14 cellular contexts compared by ENCODE assay signal in the genomic region with DNA sequence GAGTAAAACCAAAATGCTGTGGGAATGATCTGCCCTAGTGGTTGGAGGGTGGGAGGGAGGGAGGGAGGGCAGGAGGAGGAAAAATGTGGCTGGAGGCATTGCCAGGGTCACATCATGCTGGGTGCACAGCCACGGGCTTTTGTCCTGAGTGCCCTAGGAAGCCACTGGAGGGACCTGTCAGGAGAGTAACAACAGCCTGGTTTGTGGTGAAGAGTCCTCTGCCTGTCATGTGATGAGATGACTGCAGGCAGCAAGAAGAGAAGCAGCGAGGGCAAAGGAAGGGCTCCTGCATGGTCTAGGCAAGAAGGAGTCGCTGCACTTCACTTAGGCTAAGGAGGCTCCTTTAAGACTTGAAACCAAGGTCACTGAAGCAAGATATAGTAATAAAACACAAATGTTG.
DNase-seq lines count a peak whose midpoint lies in the region; ATAC-seq and TF ChIP-seq lines count a peak whose summit lies in the region.
"Had no signal": no experiment of that assay in that cellular context is flagged by ENCODE, and none has a peak within 500 bp of the region (broad histone marks: within the 10 kb centered on the region; RNA-seq: fewer than 3 reads in every experiment).

No MANE protein-coding gene starts in this region.

- DNase-seq in Right ventricle myocardium superior (no peak), left ventricle myocardium inferior (no peak), right atrium auricular region (ENCODE audit: low spot score) (peak; percentile 53), myocyte (ENCODE audit: low read depth) (peak; percentile 36), KBM-7 (no peak), NCI-H82 treated with DMSO at 0.1 percent for 48 hours (lab: John Stamatoyannopoulos, UW; ENCODE audit: unreplicated experiment) (no peak), tibial nerve (ENCODE audit: low spot score in 2 of 2) (no peak)
- DNase-seq: 8988T; Calu3; CD4-positive, CD25-positive, alpha-beta regulatory T cell; DMS 273 treated with DMSO at 0.1 percent for 48 hours; HCEC 1CT; HFFc6 had no signal

- H3K9me3 ChIP-seq in left ventricle myocardium inferior (replicated peaks): no peaks in the 10 kb centered on the region
- H3K9me3 ChIP-seq in right atrium auricular region: no peaks in the 10 kb centered on the region
- no peaks in the 10 kb centered on the region for H3K9me3 ChIP-seq in tibial nerve
- H3K9me3 ChIP-seq: BLaER1 treated with 17β-estradiol and CSF1 and Interleukin-3, amounts not matched to agents 10 nM and 100 nM had no signal

- no peak overlapping the region for H3K27ac ChIP-seq in left ventricle myocardium inferior (replicated peaks)
- no peak overlapping the region for H3K27ac ChIP-seq in right atrium auricular region
- H3K27ac ChIP-seq in tibial nerve: no peak overlapping the region
- H3K27ac ChIP-seq: BLaER1 treated with 17β-estradiol and CSF1 and Interleukin-3, amounts not matched to agents 10 nM and 100 nM had no signal

- intact Hi-C loops in Right ventricle myocardium superior (cut with DNase I) (no loop called here), left ventricle myocardium inferior (cut with micrococcal nuclease) (no loop called here)

- no peak for TF ChIP-seq CTCF in left ventricle myocardium inferior (IDR thresholded peaks at IDR 0.05; ENCODE audit: borderline replicate concordance)
- TF ChIP-seq CTCF in right atrium auricular region (IDR thresholded peaks at IDR 0.05): no peak
- TF ChIP-seq CTCF in tibial nerve (IDR thresholded peaks at IDR 0.05): no peak

- 71 to 74% methylated on average over 3 of the region's 3 CpGs for WGBS in tibial nerve, 2 donors

- H3K4me3 ChIP-seq in left ventricle myocardium inferior (no peak overlapping the region), right atrium auricular region (no peak overlapping the region), tibial nerve (no peak overlapping the region)
- H3K4me3 ChIP-seq: BLaER1 treated with 17β-estradiol and CSF1 and Interleukin-3, amounts not matched to agents 10 nM and 100 nM had no signal

- TF ChIP-seq EP300 in tibial nerve (IDR thresholded peaks at IDR 0.05): no peak

- H3K4me1 ChIP-seq in left ventricle myocardium inferior (peaks cover 20% of the 10 kb centered on the region), right atrium auricular region (no peaks in the 10 kb centered on the region), tibial nerve (peaks cover 0 to 4% (median 0%) of the 10 kb centered on the region in 4 donors)
- H3K4me1 ChIP-seq: BLaER1 treated with 17β-estradiol and CSF1 and Interleukin-3, amounts not matched to agents 10 nM and 100 nM had no signal

- in situ Hi-C loops in KBM-7 (cut with MboI; ENCODE audit: low pct_unique_long_range_greater_than_20kb, low sequenced_read_pairs): no loop called here

- H3K36me3 ChIP-seq in left ventricle myocardium inferior (peaks cover 10% of the 10 kb centered on the region), right atrium auricular region (no peaks in the 10 kb centered on the region), tibial nerve (no peaks in the 10 kb centered on the region)
- H3K36me3 ChIP-seq: BLaER1 treated with 17β-estradiol and CSF1 and Interleukin-3, amounts not matched to agents 10 nM and 100 nM had no signal

- ATAC-seq in Right ventricle myocardium superior (ENCODE audit: poor library complexity): peak; percentile 28

- TF ChIP-seq POLR2A in tibial nerve (IDR thresholded peaks at IDR 0.05): no peak

- H3K27me3 ChIP-seq in left ventricle myocardium inferior (ENCODE audit: low read depth) (no peaks in the 10 kb centered on the region), right atrium auricular region (no peaks in the 10 kb centered on the region), tibial nerve (no peaks in the 10 kb centered on the region)
- H3K27me3 ChIP-seq: BLaER1 treated with 17β-estradiol and CSF1 and Interleukin-3, amounts not matched to agents 10 nM and 100 nM had no signal

Comparison
In these comparisons a context has a peak if more than half of its experiments do, and no peak if none do; other contexts are left out.
1. DNase-seq: peak in right atrium auricular region (single experiment) and myocyte (single experiment); none in Right ventricle myocardium superior (single experiment), left ventricle myocardium inferior (single experiment), KBM-7 (single experiment), NCI-H82 treated with DMSO at 0.1 percent for 48 hours (single experiment) and tibial nerve (0 of 2).